In the genomic region with DNA sequence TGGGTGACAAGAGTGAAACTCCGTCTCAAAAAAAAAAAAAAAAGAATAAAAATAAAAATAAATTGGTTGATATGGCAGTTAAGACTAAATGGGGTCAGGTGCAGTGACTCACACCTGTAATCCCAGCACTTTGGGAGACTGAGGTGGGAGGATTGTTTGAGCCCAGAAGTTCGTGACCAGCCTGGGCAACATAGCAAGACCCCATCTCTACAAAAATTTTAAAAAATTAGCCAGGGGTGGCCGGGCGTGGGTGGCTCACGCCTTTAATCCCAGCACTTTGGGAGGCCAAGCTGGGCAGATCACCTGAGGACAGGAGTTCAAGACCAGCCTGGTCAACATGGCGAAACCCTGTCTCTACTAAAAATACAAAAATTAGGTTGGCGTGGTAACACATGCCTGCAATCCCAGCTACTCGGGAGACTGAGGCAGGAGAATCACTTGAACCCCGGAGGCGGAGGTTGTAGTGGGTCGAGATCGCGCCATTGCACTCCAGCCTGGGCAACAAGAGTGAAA, we compare ENCODE assay signal across 1 cellular context.
A peak's percentile ranks its signal among the peaks of the same experiment; 100 is the strongest.
TF ChIP-seq lines count a peak whose summit lies in the region.

No MANE protein-coding gene starts in this region.

TF ChIP-seq in GM12878, 131 proteins besides CTCF, POLR2A, EP300 and RAD21:
- TF ChIP-seq ZNF217 (IDR thresholded peaks at IDR 0.05) (peak; percentile 57; the same call in 1 of the 2 replicates), ASH2L (IDR thresholded peaks at IDR 0.05; ENCODE audit: borderline replicate concordance, low read depth) (peak; percentile 45; the same call in 1 of the 2 replicates)
- TF ChIP-seq, protein P1, sequence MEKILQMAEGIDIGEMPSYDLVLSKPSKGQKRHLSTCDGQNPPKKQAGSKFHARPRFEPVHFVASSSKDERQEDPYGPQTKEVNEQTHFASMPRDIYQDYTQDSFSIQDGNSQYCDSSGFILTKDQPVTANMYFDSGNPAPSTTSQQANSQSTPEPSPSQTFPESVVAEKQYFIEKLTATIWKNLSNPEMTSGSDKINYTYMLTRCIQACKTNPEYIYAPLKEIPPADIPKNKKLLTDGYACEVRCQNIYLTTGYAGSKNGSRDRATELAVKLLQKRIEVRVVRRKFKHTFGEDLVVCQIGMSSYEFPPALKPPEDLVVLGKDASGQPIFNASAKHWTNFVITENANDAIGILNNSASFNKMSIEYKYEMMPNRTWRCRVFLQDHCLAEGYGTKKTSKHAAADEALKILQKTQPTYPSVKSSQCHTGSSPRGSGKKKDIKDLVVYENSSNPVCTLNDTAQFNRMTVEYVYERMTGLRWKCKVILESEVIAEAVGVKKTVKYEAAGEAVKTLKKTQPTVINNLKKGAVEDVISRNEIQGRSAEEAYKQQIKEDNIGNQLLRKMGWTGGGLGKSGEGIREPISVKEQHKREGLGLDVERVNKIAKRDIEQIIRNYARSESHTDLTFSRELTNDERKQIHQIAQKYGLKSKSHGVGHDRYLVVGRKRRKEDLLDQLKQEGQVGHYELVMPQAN (conservative IDR thresholded peaks at IDR 0.05), result 0 out of 2 replicates have a peak, but pooled peaks have one; percentile 39
